In the genomic region with DNA sequence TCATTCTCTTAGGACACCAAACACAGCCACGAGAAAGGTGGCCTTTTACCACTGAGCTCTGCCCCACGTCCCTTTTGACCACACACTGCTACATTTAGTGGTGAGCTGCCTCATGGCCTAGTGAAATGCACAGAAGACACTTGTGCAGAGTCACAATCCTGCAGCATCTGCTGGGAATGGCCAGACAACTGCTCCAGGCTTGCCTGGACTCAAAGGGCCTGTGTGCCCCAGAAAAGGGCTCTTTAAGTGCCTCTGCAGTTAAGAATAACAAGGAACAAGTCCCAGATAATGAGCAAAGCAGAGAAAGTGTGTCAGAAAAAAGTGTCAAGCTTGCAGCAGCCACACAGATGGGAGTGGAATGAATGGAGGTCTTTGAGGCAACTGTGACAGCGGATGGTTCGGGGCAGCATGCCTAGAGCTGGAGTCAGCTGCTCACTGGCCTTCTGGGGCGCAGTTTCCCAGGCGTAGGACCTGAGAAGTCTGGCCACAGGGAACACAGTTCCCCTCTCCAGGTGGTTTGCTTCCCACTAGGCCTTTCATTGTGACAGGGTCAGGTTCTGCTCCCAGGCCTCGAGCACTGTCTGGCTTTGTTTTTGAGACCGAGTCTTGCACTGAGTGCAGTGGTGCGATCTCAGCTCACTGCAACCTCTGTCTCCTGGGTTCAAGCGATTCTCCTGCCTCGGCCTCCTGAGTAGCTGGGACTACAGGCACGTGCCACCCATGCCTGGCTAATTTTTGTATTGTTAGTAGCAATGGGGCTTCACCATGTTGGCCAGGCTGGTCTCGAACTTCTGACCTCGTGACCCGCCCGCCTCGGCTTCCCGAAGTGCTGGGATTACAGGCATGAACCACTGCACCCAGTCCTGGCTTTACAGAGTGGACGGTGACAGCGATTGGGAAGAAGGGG, we compare ENCODE assay signal across 12 cellular contexts. TPM values are rescaled to one million over a fixed set of nuclear protein-coding genes. Genes with fewer than 3 reads are reported as not detected.
DNase-seq lines count a peak whose midpoint lies in the region; ATAC-seq and TF ChIP-seq lines count a peak whose summit lies in the region.
"Had no signal": no experiment of that assay in that cellular context is flagged by ENCODE, and none has a peak within 500 bp of the region (broad histone marks: within the 10 kb centered on the region; RNA-seq: fewer than 3 reads in every experiment).

No MANE protein-coding gene starts in this region.

- DNase-seq in CD4-positive, CD25-positive, alpha-beta regulatory T cell = no peak
- no peak for DNase-seq in Karpas-422
- peak; percentile 95 for DNase-seq in globus pallidus (ENCODE audit: low spot score)
- peak; percentile 97 for DNase-seq in pons (ENCODE audit: low spot score)
- no peak for DNase-seq in omental fat pad (ENCODE audit: low spot score)
- no peak for DNase-seq in DMS114 treated with DMSO at 0.1 percent for 48 hours (lab: John Stamatoyannopoulos, UW; ENCODE audit: unreplicated experiment)
- DNase-seq: activated T-cell treated with anti-CD3 and anti-CD28 coated beads, Interleukin-2, amount 50 U/mL, for 48 hours had no signal

- ATAC-seq in CD4-positive, CD25-positive, alpha-beta regulatory T cell (ENCODE audit: low read depth in 2 of 2) = no peak
- no peak for ATAC-seq in omental fat pad (ENCODE audit: low FRiP score)
- no peak for ATAC-seq in GM18498 (IDR thresholded peaks at IDR 0.05; ENCODE audit: unreplicated experiment)
- no peak for ATAC-seq in esophagus mucosa
- ATAC-seq: CD8-positive, alpha-beta T cell had no signal

- no peaks in the 10 kb centered on the region for H3K9me3 ChIP-seq in CD4-positive, CD25-positive, alpha-beta regulatory T cell (ENCODE audit: control insufficient read depth in 2 of 2, low read length in 2 of 2)
- no peaks in the 10 kb centered on the region for H3K9me3 ChIP-seq in Karpas-422 (ENCODE audit: low read length)
- H3K9me3 ChIP-seq: SJCRH30 had no signal

- peak overlapping the region in 2 of 4 donors; percentile 57 to 93 for H3K4me3 Mint-ChIP-seq in CD4-positive, CD25-positive, alpha-beta regulatory T cell

- no peak for TF ChIP-seq CTCF in omental fat pad (IDR thresholded peaks at IDR 0.05)

- no peak overlapping the region for H3K4me3 ChIP-seq in CD4-positive, CD25-positive, alpha-beta regulatory T cell (ENCODE audit: low read depth, low read length)
- H3K4me3 ChIP-seq in Karpas-422 (ENCODE audit: low read length) = no peak overlapping the region
- H3K4me3 ChIP-seq: SJCRH30 had no signal

- no peaks in the 10 kb centered on the region for H3K9me2 ChIP-seq in Karpas-422 (replicated peaks; ENCODE audit: insufficient read depth, low read length)

- H3K9ac ChIP-seq in Karpas-422 (ENCODE audit: low read length) = no peak overlapping the region

- H3K4me1 Mint-ChIP-seq in CD4-positive, CD25-positive, alpha-beta regulatory T cell = peaks cover 25 to 85% (median 61%) of the 10 kb centered on the region in 4 donors

- H3K79me2 ChIP-seq in Karpas-422 (ENCODE audit: low read length) = peaks cover 99% of the 10 kb centered on the region

- H3K27me3 ChIP-seq in CD4-positive, CD25-positive, alpha-beta regulatory T cell (ENCODE audit: control insufficient read depth, insufficient read depth, low read length) = no peaks in the 10 kb centered on the region
- no peaks in the 10 kb centered on the region for H3K27me3 ChIP-seq in Karpas-422 (ENCODE audit: low read length)
- H3K27me3 ChIP-seq: brain microvascular endothelial cell, SJCRH30 had no signal

- peaks cover 50% of the 10 kb centered on the region for H3K36me3 ChIP-seq in CD4-positive, CD25-positive, alpha-beta regulatory T cell (ENCODE audit: control insufficient read depth, insufficient read depth, low read length)
- H3K36me3 ChIP-seq in Karpas-422 (ENCODE audit: insufficient read depth, low read length) = peaks cover 64% of the 10 kb centered on the region

- peaks cover 51% of the 10 kb centered on the region for H3K36me3 Mint-ChIP-seq in CD4-positive, CD25-positive, alpha-beta regulatory T cell

- no peak overlapping the region for H3K4me2 ChIP-seq in Karpas-422 (ENCODE audit: low read depth, low read length, poor library complexity, severe bottlenecking)

- peaks cover 54% of the 10 kb centered on the region for H3K4me1 ChIP-seq in CD4-positive, CD25-positive, alpha-beta regulatory T cell (ENCODE audit: control insufficient read depth, insufficient read depth, low read length, poor library complexity, severe bottlenecking)
- H3K4me1 ChIP-seq in Karpas-422 (ENCODE audit: low read length) = peaks cover 58% of the 10 kb centered on the region

- H3K27me3 Mint-ChIP-seq in CD4-positive, CD25-positive, alpha-beta regulatory T cell = no peaks in the 10 kb centered on the region

- no peaks in the 10 kb centered on the region for H3K9me3 Mint-ChIP-seq in CD4-positive, CD25-positive, alpha-beta regulatory T cell
- H3K9me3 Mint-ChIP-seq: CD8-positive, alpha-beta T cell had no signal

- peaks cover 88% of the 10 kb centered on the region for H4K20me1 ChIP-seq in Karpas-422 (ENCODE audit: insufficient read depth, low read depth, low read length)

- peak overlapping the region in 2 of 3 donors; percentile 26 to 32 for H3K27ac Mint-ChIP-seq in CD4-positive, CD25-positive, alpha-beta regulatory T cell
- H3K27ac Mint-ChIP-seq: CD8-positive, alpha-beta T cell had no signal

- no peak overlapping the region for H3K27ac ChIP-seq in CD4-positive, CD25-positive, alpha-beta regulatory T cell (ENCODE audit: insufficient read depth, low read length, poor library complexity, severe bottlenecking)
- peak overlapping the region; percentile 96 for H3K27ac ChIP-seq in Karpas-422 (ENCODE audit: low read length)
- H3K27ac ChIP-seq: brain microvascular endothelial cell, SJCRH30 had no signal

- H2AFZ ChIP-seq in Karpas-422 (ENCODE audit: low read length) = no peak overlapping the region

RNA-seq across cellular contexts. Expression of gene PARP1, which starts 5.0 kb away (rescaled TPM):
- total RNA-seq in CD4-positive, CD25-positive, alpha-beta regulatory T cell = 104 TPM
- polyA plus RNA-seq in CD4-positive, CD25-positive, alpha-beta regulatory T cell = 100 to 1,000 TPM in 3 of 4 donors, 10 to 100 TPM in 1; 99.1 to 129 (median 110) TPM
- 298 and 586 TPM in 2 replicates for total RNA-seq in Karpas-422 (2014; rRNA removed; shearing (Covaris generic); ENCODE audit: low replicate concordance)
- total RNA-seq in omental fat pad (10 to 100 TPM; 62.3 to 76.9 (median 63.4) TPM), esophagus mucosa (55.2 TPM)

Comparison
In these comparisons a context has a peak if more than half of its experiments do, and no peak if none do; other contexts are left out.
1. DNase-seq: peak in globus pallidus (single experiment) and pons (single experiment); none in CD4-positive, CD25-positive, alpha-beta regulatory T cell (0 of 3), Karpas-422 (single experiment), omental fat pad (single experiment) and DMS114 treated with DMSO at 0.1 percent for 48 hours (single experiment).